ENCODE assay signal across 30 cellular contexts in genomic region chr10:646118-646524, GRCh38. TPM values are rescaled to one million over a fixed set of nuclear protein-coding genes. Genes with fewer than 3 reads are reported as not detected.
DNase-seq lines count a peak whose midpoint lies in the region; ATAC-seq and TF ChIP-seq lines count a peak whose summit lies in the region.
"Had no signal": no experiment of that assay in that cellular context is flagged by ENCODE, and none has a peak within 500 bp of the region (broad histone marks: within the 10 kb centered on the region; RNA-seq: fewer than 3 reads in every experiment).

No MANE protein-coding gene starts in this region.

- TF ChIP-seq EP300 in transverse colon (IDR thresholded peaks at IDR 0.05; ENCODE audit: low read depth): no peak

- DNase-seq in NCI-H146 (lab: John Stamatoyannopoulos, UW) (peak; percentile 39), NCI-H146 treated with DMSO at 0.1 percent for 48 hours (lab: John Stamatoyannopoulos, UW; ENCODE audit: unreplicated experiment) (no peak), mesendoderm (peak; percentile 15), transverse colon (peak; percentile 7), CD1c-positive myeloid dendritic cell (ENCODE audit: extremely low spot score) (no peak), COLO829 (ENCODE audit: low spot score) (no peak)
- DNase-seq: 8988T; activated CD8-positive, alpha-beta memory T cell treated with anti-CD3 and anti-CD28 coated beads, Interleukin-2, amount 50 U/mL, for 48 hours; activated CD8-positive, alpha-beta T cell treated with anti-CD3 and anti-CD28 coated beads for 36 hours; activated naive CD4-positive, alpha-beta T cell treated with anti-CD3 and anti-CD28 coated beads for 36 hours; C1 segment of cervical spinal cord; effector memory CD8-positive, alpha-beta T cell; foreskin fibroblast; heart left ventricle; HFFc6; KG1; kidney glomerular epithelial cell; NCI-H1092 treated with DMSO at 0.1 percent for 48 hours; NCI-H187 treated with DMSO at 0.1 percent for 48 hours; NCI-H2171 treated with DMSO at 0.1 percent for 48 hours; OCI-M1; T-helper 17 cell; trophoblast cell had no signal

- H3K79me1 ChIP-seq in mesendoderm (ENCODE audit: low read length): peaks cover 7% of the 10 kb centered on the region

- H3K27ac ChIP-seq in VCaP (0 out of 2 replicates have a peak overlapping the region, but pooled peaks have one; percentile 14), mesendoderm (ENCODE audit: low read depth, low read length) (no peak overlapping the region), transverse colon (peak overlapping the region in 3 of 4 donors; percentile 25 to 35 (median 27))
- H3K27ac ChIP-seq: neural progenitor cell, parathyroid adenoma had no signal

- H3K27me3 ChIP-seq in mesendoderm (ENCODE audit: insufficient read depth, low read length, poor library complexity) (no peaks in the 10 kb centered on the region), transverse colon (no peaks in the 10 kb centered on the region)
- H3K27me3 ChIP-seq: heart left ventricle, neural progenitor cell had no signal

- H3K4ac ChIP-seq in mesendoderm (ENCODE audit: low read depth, low read length): no peak overlapping the region

- H3K23ac ChIP-seq in mesendoderm (ENCODE audit: low read length): no peak overlapping the region

- no peaks in the 10 kb centered on the region for H3K79me2 ChIP-seq in mesendoderm (ENCODE audit: control insufficient read depth, insufficient read depth, low read length)

- H2AK5ac ChIP-seq in mesendoderm (ENCODE audit: low read length): no peak overlapping the region

- TF ChIP-seq POLR2A in transverse colon (IDR thresholded peaks at IDR 0.05): no peak

- H3K4me3 ChIP-seq in mesendoderm (ENCODE audit: low read length): no peak overlapping the region
- no peak overlapping the region for H3K4me3 ChIP-seq in transverse colon
- H3K4me3 ChIP-seq: heart left ventricle, lung, neural progenitor cell had no signal

- TF ChIP-seq CTCF in VCaP (conservative IDR thresholded peaks at IDR 0.05) (no peak), transverse colon (IDR thresholded peaks at IDR 0.05) (no peak)

- no peak overlapping the region for H4K8ac ChIP-seq in mesendoderm (ENCODE audit: low read depth, low read length)

- ATAC-seq in HG02852 (IDR thresholded peaks at IDR 0.05; ENCODE audit: unreplicated experiment): no peak
- ATAC-seq: activated CD8-positive, alpha-beta T cell treated with anti-CD3 and anti-CD28 coated beads for 36 hours; effector memory CD8-positive, alpha-beta T cell; heart left ventricle; right cardiac atrium; Right ventricle myocardium inferior; T-helper 17 cell had no signal

- H3K4me1 ChIP-seq in mesendoderm (ENCODE audit: control insufficient read depth, low read depth, low read length): no peaks in the 10 kb centered on the region
- H3K4me1 ChIP-seq in transverse colon: peaks cover 8 to 24% (median 22%) of the 10 kb centered on the region in 4 donors
- H3K4me1 ChIP-seq: neural progenitor cell, parathyroid adenoma had no signal

- no peak overlapping the region for H3K18ac ChIP-seq in mesendoderm (ENCODE audit: low read length)

- no peaks in the 10 kb centered on the region for H3K36me3 ChIP-seq in mesendoderm (ENCODE audit: control insufficient read depth, insufficient read depth, low read length)
- H3K36me3 ChIP-seq in transverse colon: peaks cover 0 to 3% (median 0%) of the 10 kb centered on the region in 4 donors
- H3K36me3 ChIP-seq: heart left ventricle, neural progenitor cell had no signal

- in situ Hi-C loops in transverse colon (cut with MboI; ENCODE audit: low pct_ligation_motif_present in 1 of 4, low pct_unique_long_range_greater_than_20kb in 1 of 4, low sequenced_read_pairs in 3 of 4): no loop called here

- intact Hi-C loops in transverse colon (cut with DNase I; ENCODE audit: low total_unique reads): no loop called here

- H4K5ac ChIP-seq in mesendoderm (ENCODE audit: low read length): no peak overlapping the region

- no peak overlapping the region for H3K9ac ChIP-seq in mesendoderm (ENCODE audit: low read length)
- H3K9ac ChIP-seq: neural progenitor cell, parathyroid adenoma had no signal

- H3K4me2 ChIP-seq in mesendoderm (ENCODE audit: low read length): no peak overlapping the region
- H3K4me2 ChIP-seq: neural progenitor cell had no signal

- peaks cover 6 to 9% of the 10 kb centered on the region in 2 donors for H3K9me3 ChIP-seq in transverse colon

- no peak overlapping the region for H2BK120ac ChIP-seq in mesendoderm (ENCODE audit: low read depth, low read length)

- H2BK5ac ChIP-seq in mesendoderm (ENCODE audit: low read length): no peak overlapping the region

- H2BK15ac ChIP-seq in mesendoderm (replicated peaks; ENCODE audit: low read depth): no peak overlapping the region

- no CpG with 5 or more reads among the region's 14 CpGs for WGBS in mesendoderm (ENCODE audit: extremely low coverage, insufficient coverage, low lambda C conversion rate)
- WGBS in transverse colon (ENCODE audit: low coverage in 1 of 2), 2 donors: 81% methylated on average over 11 of the region's 14 CpGs; no CpG with 5 or more reads in 1 of the 2 donors

- no peak overlapping the region for H3K56ac ChIP-seq in mesendoderm (ENCODE audit: low read length)

RNA-seq across cellular contexts. Expression of gene DIP2C, which starts 43.3 kb away (rescaled TPM):
- 2.6 TPM for polyA plus RNA-seq in mesendoderm (2013, experiment 1 of 2)
- 2.7 TPM for polyA plus RNA-seq in mesendoderm (2013, experiment 2 of 2)
- 10 to 100 TPM; 13.4 to 32.0 (median 18.4) TPM for total RNA-seq in transverse colon

Comparison
In these comparisons a context has a peak if more than half of its experiments do, and no peak if none do; other contexts are left out.
1. DNase-seq: peak in NCI-H146 (single experiment), mesendoderm (single experiment) and transverse colon (single experiment); none in NCI-H146 treated with DMSO at 0.1 percent for 48 hours (single experiment), CD1c-positive myeloid dendritic cell (single experiment) and COLO829 (single experiment).